25 cellular contexts compared by ENCODE assay signal in the genomic region with DNA sequence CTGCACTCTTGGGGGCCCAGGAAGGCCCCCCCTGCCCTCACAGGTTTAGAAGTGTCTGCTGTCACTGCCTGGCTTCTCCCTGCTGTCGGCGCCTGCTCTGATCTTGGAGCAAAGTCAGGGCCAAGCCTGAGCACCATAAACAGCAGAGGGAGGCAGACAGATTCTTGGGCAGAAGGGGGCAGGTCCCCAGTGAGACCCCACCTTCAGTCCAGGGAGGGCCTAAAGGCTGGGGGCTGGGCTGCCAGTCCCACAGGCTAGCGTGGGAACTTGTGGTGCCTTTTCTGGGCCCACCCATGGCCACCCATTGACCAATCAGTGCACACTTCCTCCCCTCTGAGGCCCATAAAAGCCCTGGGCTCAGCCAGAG.
"Had no signal": no experiment of that assay in that cellular context is flagged by ENCODE, and none has a peak within 500 bp of the region (broad histone marks: within the 10 kb centered on the region; RNA-seq: fewer than 3 reads in every experiment).

No MANE protein-coding gene starts in this region.

- H3K27ac ChIP-seq: esophagus squamous epithelium, hepatocyte, ovary, testis, tibial artery, uterus had no signal

- DNase-seq: caudate nucleus; cerebellar nuclear complex; cortex of kidney; effector memory CD8-positive, alpha-beta T cell; erythroblast; esophagus squamous epithelium; foreskin melanocyte; head of caudate nucleus; left colon; mesenchymal stem cell; midbrain; nephron progenitor cell; nucleus accumbens; ovary; retina; stimulated activated CD4-positive, alpha-beta T cell treated with anti-CD3 and anti-CD28 coated beads, Interleukin-4, amount 100 ng/mL, for 4 hours; stimulated activated naive CD8-positive, alpha-beta T cell treated with anti-CD3 and anti-CD28 coated beads, Interleukin-15, Interleukin-2, amounts not matched to agents 100 U/mL and 50 U/mL, for 24 hours; substantia nigra; testis; uterus had no signal

- H3K9me3 ChIP-seq: testis, uterus had no signal

- ATAC-seq: effector memory CD8-positive, alpha-beta T cell; left colon; naive thymus-derived CD8-positive, alpha-beta T cell; sciatic nerve; stimulated activated memory B cell treated with anti-CD40 and anti-IgM and Interleukin-4, amounts not matched to agents 10 μg/mL and 1 μg/mL and 100 μg/mL, for 72 hours; stimulated activated naive CD8-positive, alpha-beta T cell treated with anti-CD3 and anti-CD28 coated beads, Interleukin-15, Interleukin-2, amounts not matched to agents 100 U/mL and 50 U/mL, for 24 hours had no signal

- H3K4me1 ChIP-seq: testis, uterus had no signal

- H3K36me3 ChIP-seq: esophagus squamous epithelium, ovary, tibial artery, uterus had no signal

- H3K27me3 ChIP-seq: ovary, testis, uterus had no signal

- H3K4me3 ChIP-seq: esophagus squamous epithelium, hepatocyte, ovary, testis, tibial artery, uterus had no signal
